15 cellular contexts compared by ENCODE assay signal in genomic region chr1:151898519-151898991, GRCh38. TPM values are rescaled to one million over a fixed set of nuclear protein-coding genes. Genes with fewer than 3 reads are reported as not detected.
DNase-seq lines count a peak whose midpoint lies in the region; ATAC-seq and TF ChIP-seq lines count a peak whose summit lies in the region.
"Had no signal": no experiment of that assay in that cellular context is flagged by ENCODE, and none has a peak within 500 bp of the region (broad histone marks: within the 10 kb centered on the region; RNA-seq: fewer than 3 reads in every experiment).

No MANE protein-coding gene starts in this region.

- DNase-seq in CD4-positive, CD25-positive, alpha-beta regulatory T cell, result peak; percentile 56 to 89 (median 81)
- peak; percentile 42 for DNase-seq in RPMI7951 (ENCODE audit: low read depth)
- peak; percentile 31 to 39 for DNase-seq in activated T-cell treated with anti-CD3 and anti-CD28 coated beads, Interleukin-2, amount 50 U/mL, for 72 hours
- peak; percentile 35 to 57 (median 35) for DNase-seq in mucosa of descending colon
- no peak for DNase-seq in ureter (ENCODE audit: low spot score)
- no peak for DNase-seq in A673 (ENCODE audit: low spot score)
- DNase-seq in SKM-1 (lab: John Stamatoyannopoulos, UW; ENCODE audit: unreplicated experiment), result no peak
- no peak for DNase-seq in H4 (ENCODE audit: low spot score)
- DNase-seq: C1 segment of cervical spinal cord, H9, left lung, NCI-H774, sigmoid colon had no signal

- no peaks in the 10 kb centered on the region for H3K27me3 Mint-ChIP-seq in CD4-positive, CD25-positive, alpha-beta regulatory T cell
- H3K27me3 Mint-ChIP-seq in activated T-cell treated with anti-CD3 and anti-CD28 coated beads, Interleukin-2, amount 50 U/mL, for 72 hours (ENCODE audit: low read depth), result no peaks in the 10 kb centered on the region

- peaks cover 0 to 25% (median 17%) of the 10 kb centered on the region in 7 donors for H3K9me3 Mint-ChIP-seq in CD4-positive, CD25-positive, alpha-beta regulatory T cell
- peaks cover 11 to 18% of the 10 kb centered on the region in 2 donors for H3K9me3 Mint-ChIP-seq in activated T-cell treated with anti-CD3 and anti-CD28 coated beads, Interleukin-2, amount 50 U/mL, for 72 hours

- peaks cover 49% of the 10 kb centered on the region for H3K4me1 ChIP-seq in CD4-positive, CD25-positive, alpha-beta regulatory T cell (ENCODE audit: control insufficient read depth, insufficient read depth, low read length, poor library complexity, severe bottlenecking)
- H3K4me1 ChIP-seq in mucosa of descending colon (ENCODE audit: low read depth) (peaks cover 3% of the 10 kb centered on the region), A673 (ENCODE audit: insufficient read depth, low read length, poor library complexity, severe bottlenecking) (no peaks in the 10 kb centered on the region)
- H3K4me1 ChIP-seq: left lung, sigmoid colon had no signal

- H3K27ac Mint-ChIP-seq in CD4-positive, CD25-positive, alpha-beta regulatory T cell, result peak overlapping the region; percentile 97 to 100 (median 98)
- H3K27ac Mint-ChIP-seq in activated T-cell treated with anti-CD3 and anti-CD28 coated beads, Interleukin-2, amount 50 U/mL, for 72 hours, result peak overlapping the region; percentile 94

- peaks cover 22% of the 10 kb centered on the region for H3K36me3 ChIP-seq in CD4-positive, CD25-positive, alpha-beta regulatory T cell (ENCODE audit: control insufficient read depth, insufficient read depth, low read length)
- H3K36me3 ChIP-seq in mucosa of descending colon (ENCODE audit: low read depth) (no peaks in the 10 kb centered on the region), A673 (ENCODE audit: insufficient read depth, low read length, poor library complexity, severe bottlenecking) (no peaks in the 10 kb centered on the region)
- H3K36me3 ChIP-seq: vagina had no signal

- TF ChIP-seq CTCF in mucosa of descending colon (IDR thresholded peaks at IDR 0.05), result no peak
- TF ChIP-seq CTCF in A673 (conservative IDR thresholded peaks at IDR 0.05; ENCODE audit: low read depth, low read length), result no peak

- peaks cover 52% of the 10 kb centered on the region for H3K36me3 Mint-ChIP-seq in CD4-positive, CD25-positive, alpha-beta regulatory T cell
- H3K36me3 Mint-ChIP-seq in activated T-cell treated with anti-CD3 and anti-CD28 coated beads, Interleukin-2, amount 50 U/mL, for 72 hours (ENCODE audit: insufficient read depth in 2 of 2), result peaks cover 31 to 51% of the 10 kb centered on the region in 2 donors

- peak; percentile 88 to 92 for ATAC-seq in CD4-positive, CD25-positive, alpha-beta regulatory T cell (ENCODE audit: low read depth in 2 of 2)
- ATAC-seq in activated T-cell treated with anti-CD3 and anti-CD28 coated beads, Interleukin-2, amount 50 U/mL, for 72 hours (replicated peaks in 1 of 2), result peak; percentile 53 to 81
- ATAC-seq in mucosa of descending colon, result peak; percentile 60
- ATAC-seq: left lung had no signal

- CTCF ChIA-PET in A673 (lab: Charles Lee), result no interaction called here

- H3K27me3 ChIP-seq in CD4-positive, CD25-positive, alpha-beta regulatory T cell (ENCODE audit: control insufficient read depth, insufficient read depth, low read length), result no peaks in the 10 kb centered on the region
- no peaks in the 10 kb centered on the region for H3K27me3 ChIP-seq in A673 (replicated peaks; ENCODE audit: insufficient read depth, low read depth, low read length, poor library complexity)
- H3K27me3 ChIP-seq: left lung, sigmoid colon, vagina had no signal

- intact Hi-C loops in mucosa of descending colon (cut with DNase I, micrococcal nuclease) (no loop called here), A673 (cut with micrococcal nuclease; ENCODE audit: unreplicated experiment) (no loop called here)

- H3K27ac ChIP-seq in CD4-positive, CD25-positive, alpha-beta regulatory T cell (ENCODE audit: insufficient read depth, low read length, poor library complexity, severe bottlenecking), result peak overlapping the region; percentile 70
- no peak overlapping the region for H3K27ac ChIP-seq in A673 (ENCODE audit: low read depth, low read length, poor library complexity, severe bottlenecking)
- H3K27ac ChIP-seq: sigmoid colon, vagina had no signal

- BruUV-seq in A673 (replicated peaks; lab: Mats Ljungman, UMichigan), result no TSS peak

- peaks cover 35 to 95% (median 62%) of the 10 kb centered on the region in 4 donors for H3K4me1 Mint-ChIP-seq in CD4-positive, CD25-positive, alpha-beta regulatory T cell
- H3K4me1 Mint-ChIP-seq in activated T-cell treated with anti-CD3 and anti-CD28 coated beads, Interleukin-2, amount 50 U/mL, for 72 hours (ENCODE audit: low read depth), result peaks cover 42% of the 10 kb centered on the region

- H3K4me3 ChIP-seq in CD4-positive, CD25-positive, alpha-beta regulatory T cell (ENCODE audit: low read depth, low read length), result peak overlapping the region; percentile 77
- H3K4me3 ChIP-seq in mucosa of descending colon, result no peak overlapping the region
- H3K4me3 ChIP-seq in A673 (ENCODE audit: low read depth, low read length, poor library complexity, severe bottlenecking), result no peak overlapping the region
- H3K4me3 ChIP-seq: left lung, sigmoid colon, vagina had no signal

- H3K4me3 Mint-ChIP-seq in CD4-positive, CD25-positive, alpha-beta regulatory T cell, result peak overlapping the region; percentile 64 to 88 (median 82)
- peak overlapping the region; percentile 65 to 78 for H3K4me3 Mint-ChIP-seq in activated T-cell treated with anti-CD3 and anti-CD28 coated beads, Interleukin-2, amount 50 U/mL, for 72 hours
- H3K4me3 Mint-ChIP-seq: H9 had no signal

- H3K9me3 ChIP-seq in CD4-positive, CD25-positive, alpha-beta regulatory T cell (ENCODE audit: control insufficient read depth in 2 of 2, low read length in 2 of 2), result no peaks in the 10 kb centered on the region
- H3K9me3 ChIP-seq in mucosa of descending colon (peaks cover 23% of the 10 kb centered on the region), A673 (ENCODE audit: low read depth, low read length, poor library complexity, severe bottlenecking) (no peaks in the 10 kb centered on the region)
- H3K9me3 ChIP-seq: sigmoid colon, vagina had no signal

- POLR2A ChIA-PET in A673 (lab: Charles Lee; ENCODE audit: low non-redundant PET), result no interaction called here

RNA-seq across cellular contexts. Expression of gene THEM4, which starts 10.8 kb away (rescaled TPM):
- 69.5 TPM for total RNA-seq in CD4-positive, CD25-positive, alpha-beta regulatory T cell
- 100 to 1,000 TPM in 3 of 4 donors, 10 to 100 TPM in 1; 99.1 to 146 (median 123) TPM for polyA plus RNA-seq in CD4-positive, CD25-positive, alpha-beta regulatory T cell
- 14.8 and 19.7 TPM in 2 replicates for total RNA-seq in RPMI7951 (2014; rRNA removed; shearing (Covaris generic))
- total RNA-seq in activated T-cell treated with anti-CD3 and anti-CD28 coated beads, Interleukin-2, amount 50 U/mL, for 72 hours, result 10 to 100 TPM; 40.5 to 41.5 TPM
- 10 to 100 TPM in 2 of 3 donors, 1 to 10 TPM in 1; 9.1 to 12.7 (median 11.3) TPM for total RNA-seq in mucosa of descending colon
- 28.2 TPM for total RNA-seq in ureter
- total RNA-seq in A673 (2021), result 1.2 and 3.0 TPM in 2 replicates
- 9.3 and 11.3 TPM in 2 replicates for total RNA-seq in H4 (2014; rRNA removed; shearing (Covaris generic))

RNA-seq across cellular contexts. Expression of gene THEM5, which starts 45.0 kb away (rescaled TPM):
- total RNA-seq in CD4-positive, CD25-positive, alpha-beta regulatory T cell, result not detected
- polyA plus RNA-seq in CD4-positive, CD25-positive, alpha-beta regulatory T cell, result under 1 TPM in 1 of 4 donors, not detected in 3; 0.25 TPM
- not detected in 2 replicates for total RNA-seq in RPMI7951 (2014; rRNA removed; shearing (Covaris generic))
- total RNA-seq in activated T-cell treated with anti-CD3 and anti-CD28 coated beads, Interleukin-2, amount 50 U/mL, for 72 hours, result under 1 TPM in 1 of 2 donors, not detected in 1; 0.25 TPM
- total RNA-seq in mucosa of descending colon (not detected), ureter (not detected), A673 (2021) (not detected in 2 replicates)
- total RNA-seq in H4 (2014; rRNA removed; shearing (Covaris generic)), result not detected in 2 replicates
- total RNA-seq: H9, HT1080, left lung, sigmoid colon had no signal
- polyA plus RNA-seq: sigmoid colon had no signal

RNA-seq across cellular contexts. Expression of gene C2CD4D, which starts 58.9 kb away (rescaled TPM):
- 0.94 TPM for total RNA-seq in CD4-positive, CD25-positive, alpha-beta regulatory T cell
- polyA plus RNA-seq in CD4-positive, CD25-positive, alpha-beta regulatory T cell, result 1 to 10 TPM; 1.3 to 4.0 (median 2.8) TPM
- total RNA-seq in RPMI7951 (2014; rRNA removed; shearing (Covaris generic)), result not detected in 2 replicates
- total RNA-seq in activated T-cell treated with anti-CD3 and anti-CD28 coated beads, Interleukin-2, amount 50 U/mL, for 72 hours, result 1 to 10 TPM; 2.1 to 4.4 TPM
- total RNA-seq in mucosa of descending colon (1 to 10 TPM in 1 of 3 donors, under 1 TPM in 2; 0.51 to 1.0 (median 0.61) TPM), ureter (1.4 TPM), A673 (2021) (not detected in 2 replicates)
- total RNA-seq in H4 (2014; rRNA removed; shearing (Covaris generic)), result not detected in 2 replicates
- total RNA-seq: HT1080, sigmoid colon, vagina had no signal

Comparison
In these comparisons a context has a peak if more than half of its experiments do, and no peak if none do; other contexts are left out.
1. DNase-seq: peak in CD4-positive, CD25-positive, alpha-beta regulatory T cell (3 of 3), RPMI7951 (single experiment), activated T-cell treated with anti-CD3 and anti-CD28 coated beads, Interleukin-2, amount 50 U/mL, for 72 hours (2 of 2) and mucosa of descending colon (3 of 3); none in ureter (single experiment), A673 (single experiment), SKM-1 (single experiment) and H4 (single experiment).
2. Peak in every context shown above with its lines, with median percentiles within 50 percentile points of each other: ATAC-seq.